Comparison of ENCODE assay signal across 27 cellular contexts in the genomic region with DNA sequence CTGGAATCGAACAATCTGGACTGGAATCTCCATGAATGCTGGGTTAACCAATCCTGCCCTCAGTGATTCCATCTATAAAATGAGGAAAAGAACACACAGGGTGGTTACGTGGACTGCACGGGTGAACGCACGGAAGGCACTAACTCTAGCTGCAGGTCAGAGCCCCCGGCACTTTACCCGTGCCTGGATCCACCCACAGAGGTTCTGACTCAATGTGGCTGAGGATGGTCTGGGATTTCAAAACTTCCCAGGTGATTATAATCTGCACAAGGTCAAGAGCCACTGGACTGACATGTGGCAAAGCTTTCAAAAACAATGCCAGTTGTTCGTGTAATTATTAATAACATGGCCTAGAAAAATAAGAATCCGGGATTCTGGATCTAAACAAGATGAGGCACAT.
"Had no signal": no experiment of that assay in that cellular context is flagged by ENCODE, and none has a peak within 500 bp of the region (broad histone marks: within the 10 kb centered on the region; RNA-seq: fewer than 3 reads in every experiment).

No MANE protein-coding gene starts in this region.

- H3K9me3 ChIP-seq: ascending aorta, left lung, ovary, prostate gland, right atrium auricular region, thyroid gland had no signal

- ATAC-seq: activated CD8-positive, alpha-beta memory T cell treated with anti-CD3 and anti-CD28 coated beads, Interleukin-2, amount 10 ng/mL, durations not matched to agents 7 days and 5 days; activated CD8-positive, alpha-beta T cell treated with anti-CD3 and anti-CD28 coated beads for 36 hours; left lung; natural killer cell; stimulated activated naive CD8-positive, alpha-beta T cell treated with anti-CD3 and anti-CD28 coated beads, Interleukin-15, Interleukin-2, amounts not matched to agents 100 U/mL and 50 U/mL, for 24 hours; T-cell had no signal

- H3K27ac Mint-ChIP-seq: activated CD4-positive, alpha-beta T cell treated with anti-CD3 and anti-CD28 coated beads, Interleukin-2, amount 10 ng/mL, durations not matched to agents 7 days and 5 days; activated CD8-positive, alpha-beta memory T cell treated with anti-CD3 and anti-CD28 coated beads, Interleukin-2, amount 10 ng/mL, durations not matched to agents 7 days and 5 days; activated CD8-positive, alpha-beta T cell treated with anti-CD3 and anti-CD28 coated beads for 36 hours; activated naive CD4-positive, alpha-beta T cell treated with anti-CD3 and anti-CD28 coated beads, Interleukin-2, amount 50 U/mL, for 24 hours; activated T-helper 1 cell treated with anti-CD3 and anti-CD28 coated beads, Interleukin-12 subunit alpha, Interleukin-12 subunit beta, Interleukin-2, Interleukin-4 antibody, amounts not matched to agents 30 ng/mL and 10 ng/mL and 1 ng/mL, durations not matched to agents 14 hours and 24 hours and 36 hours; dendritic cell treated with granulocyte-macrophage colony-stimulating factor and Interleukin-4, amounts not matched to agents 40 ng/mL and 50 ng/mL, for 4 days; natural killer cell; T-cell; T-helper 2 cell treated with Interferon-gamma antibody and Interleukin-4, amounts not matched to agents 5 μg/mL and 100 μg/mL, for 36 hours had no signal

- H3K36me3 ChIP-seq: ascending aorta, brain microvascular endothelial cell, left lung, ovary, prostate gland, right atrium auricular region, thyroid gland, WERI-Rb-1 had no signal

- H3K27me3 ChIP-seq: ascending aorta, brain microvascular endothelial cell, foreskin keratinocyte, left lung, ovary, right atrium auricular region, thyroid gland had no signal

- H3K4me3 Mint-ChIP-seq: activated CD4-positive, alpha-beta T cell treated with anti-CD3 and anti-CD28 coated beads, Interleukin-2, amount 10 ng/mL, durations not matched to agents 7 days and 5 days; activated CD8-positive, alpha-beta memory T cell treated with anti-CD3 and anti-CD28 coated beads, Interleukin-2, amount 10 ng/mL, durations not matched to agents 7 days and 5 days; activated CD8-positive, alpha-beta T cell treated with anti-CD3 and anti-CD28 coated beads for 36 hours; activated naive CD4-positive, alpha-beta T cell treated with anti-CD3 and anti-CD28 coated beads, Interleukin-2, amount 50 U/mL, for 24 hours; activated T-helper 1 cell treated with anti-CD3 and anti-CD28 coated beads, Interleukin-12 subunit alpha, Interleukin-12 subunit beta, Interleukin-2, Interleukin-4 antibody, amounts not matched to agents 30 ng/mL and 10 ng/mL and 1 ng/mL, durations not matched to agents 14 hours and 24 hours and 36 hours; dendritic cell treated with granulocyte-macrophage colony-stimulating factor and Interleukin-4, amounts not matched to agents 40 ng/mL and 50 ng/mL, for 4 days; natural killer cell; T-cell; T-helper 2 cell treated with Interferon-gamma antibody and Interleukin-4, amounts not matched to agents 5 μg/mL and 100 μg/mL, for 36 hours had no signal

- DNase-seq: activated CD4-positive, alpha-beta T cell treated with anti-CD3 and anti-CD28 coated beads, Interleukin-2, amount 10 ng/mL, durations not matched to agents 7 days and 5 days; activated CD4-positive, CD25-positive, alpha-beta regulatory T cell treated with anti-CD3 and anti-CD28 coated beads, Interleukin-2, amount 50 U/mL, for 72 hours; activated CD8-positive, alpha-beta memory T cell treated with anti-CD3 and anti-CD28 coated beads, Interleukin-2, amount 10 ng/mL, durations not matched to agents 7 days and 5 days; activated CD8-positive, alpha-beta T cell treated with anti-CD3 and anti-CD28 coated beads for 36 hours; activated gamma-delta T cell; activated T-cell treated with anti-CD3 and anti-CD28 coated beads for 4 hours; brain microvascular endothelial cell; effector CD4-positive, alpha-beta T cell; foreskin keratinocyte; hippocampal formation; left lung; midbrain; natural killer cell; ovary; stimulated activated CD4-positive, alpha-beta T cell treated with anti-CD3 and anti-CD28 coated beads, Interleukin-4, amount 100 ng/mL, for 4 hours; stimulated activated naive CD8-positive, alpha-beta T cell treated with anti-CD3 and anti-CD28 coated beads, Interleukin-15, Interleukin-2, amounts not matched to agents 100 U/mL and 50 U/mL, for 24 hours; substantia nigra; T-cell; WERI-Rb-1 had no signal

- H3K9me3 Mint-ChIP-seq: activated naive CD4-positive, alpha-beta T cell treated with anti-CD3 and anti-CD28 coated beads, Interleukin-2, amount 50 U/mL, for 24 hours; dendritic cell treated with granulocyte-macrophage colony-stimulating factor and Interleukin-4, amounts not matched to agents 40 ng/mL and 50 ng/mL, for 4 days; natural killer cell had no signal

- H3K27ac ChIP-seq: ascending aorta, brain microvascular endothelial cell, foreskin keratinocyte, left lung, ovary, prostate gland, right atrium auricular region, thyroid gland, WERI-Rb-1 had no signal

- H3K4me1 ChIP-seq: ascending aorta, foreskin keratinocyte, left lung, prostate gland, right atrium auricular region had no signal

- H3K36me3 Mint-ChIP-seq: activated CD8-positive, alpha-beta memory T cell treated with anti-CD3 and anti-CD28 coated beads, Interleukin-2, amount 10 ng/mL, durations not matched to agents 7 days and 5 days; activated naive CD4-positive, alpha-beta T cell treated with anti-CD3 and anti-CD28 coated beads, Interleukin-2, amount 50 U/mL, for 24 hours; natural killer cell; T-cell had no signal

- H3K4me1 Mint-ChIP-seq: activated CD4-positive, alpha-beta T cell treated with anti-CD3 and anti-CD28 coated beads, Interleukin-2, amount 10 ng/mL, durations not matched to agents 7 days and 5 days; activated naive CD4-positive, alpha-beta T cell treated with anti-CD3 and anti-CD28 coated beads, Interleukin-2, amount 50 U/mL, for 24 hours; natural killer cell; T-cell had no signal

- H3K27me3 Mint-ChIP-seq: activated naive CD4-positive, alpha-beta T cell treated with anti-CD3 and anti-CD28 coated beads, Interleukin-2, amount 50 U/mL, for 24 hours; dendritic cell treated with granulocyte-macrophage colony-stimulating factor and Interleukin-4, amounts not matched to agents 40 ng/mL and 50 ng/mL, for 4 days had no signal

- H3K4me3 ChIP-seq: ascending aorta, left lung, ovary, prostate gland, right atrium auricular region, thyroid gland had no signal
